In the genomic region with DNA sequence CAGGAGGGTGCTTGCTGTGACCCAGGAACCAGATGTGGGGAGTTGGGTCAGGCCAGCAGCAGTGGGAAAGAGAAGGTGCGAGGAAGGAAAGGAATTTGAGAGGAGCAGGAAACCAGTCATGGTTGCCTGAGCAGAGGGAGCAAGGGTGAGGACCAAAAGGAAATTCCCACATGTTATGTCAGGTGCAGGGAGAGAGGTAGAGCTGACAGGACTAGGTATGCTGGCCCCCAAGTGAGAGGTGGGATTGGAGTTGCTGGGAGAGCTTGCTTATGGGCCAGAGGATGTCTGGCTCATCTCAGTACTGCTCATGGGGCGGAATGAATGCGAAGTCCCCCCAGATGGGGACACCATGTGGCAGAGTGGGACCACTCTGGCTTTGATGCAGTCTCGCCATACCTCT, we compare ENCODE assay signal across 10 cellular contexts. TPM values are rescaled to one million over a fixed set of nuclear protein-coding genes. Genes with fewer than 3 reads are reported as not detected.
"Had no signal": no experiment of that assay in that cellular context is flagged by ENCODE, and none has a peak within 500 bp of the region (broad histone marks: within the 10 kb centered on the region; RNA-seq: fewer than 3 reads in every experiment).

No MANE protein-coding gene starts in this region.

- DNase-seq: GM23248, GOT3, H7, HFFc6, IMR-90 had no signal

- H3K9me3 ChIP-seq: HAP-1 had no signal

- H3K4me3 ChIP-seq: GM23248, HAP-1, K562 had no signal

- H2AFZ ChIP-seq: GM23248 had no signal

- H3K27ac ChIP-seq: GM23248 had no signal

- H3K9ac ChIP-seq: GM23248 had no signal

- ATAC-seq: HCT116, K562 had no signal

- H3K36me3 ChIP-seq: HAP-1 had no signal

- H3K4me1 ChIP-seq: HAP-1 had no signal

RNA-seq across cellular contexts. Expression of gene PRR23C, which starts 57.9 kb away (rescaled TPM):
- total RNA-seq: GM23248, H4, H7, HFFc6, HT-29, IMR-90, K562 had no signal
- polyA plus RNA-seq: GM23248, IMR-90, K562 had no signal
